ENCODE assay signal across 22 cellular contexts in the genomic region with DNA sequence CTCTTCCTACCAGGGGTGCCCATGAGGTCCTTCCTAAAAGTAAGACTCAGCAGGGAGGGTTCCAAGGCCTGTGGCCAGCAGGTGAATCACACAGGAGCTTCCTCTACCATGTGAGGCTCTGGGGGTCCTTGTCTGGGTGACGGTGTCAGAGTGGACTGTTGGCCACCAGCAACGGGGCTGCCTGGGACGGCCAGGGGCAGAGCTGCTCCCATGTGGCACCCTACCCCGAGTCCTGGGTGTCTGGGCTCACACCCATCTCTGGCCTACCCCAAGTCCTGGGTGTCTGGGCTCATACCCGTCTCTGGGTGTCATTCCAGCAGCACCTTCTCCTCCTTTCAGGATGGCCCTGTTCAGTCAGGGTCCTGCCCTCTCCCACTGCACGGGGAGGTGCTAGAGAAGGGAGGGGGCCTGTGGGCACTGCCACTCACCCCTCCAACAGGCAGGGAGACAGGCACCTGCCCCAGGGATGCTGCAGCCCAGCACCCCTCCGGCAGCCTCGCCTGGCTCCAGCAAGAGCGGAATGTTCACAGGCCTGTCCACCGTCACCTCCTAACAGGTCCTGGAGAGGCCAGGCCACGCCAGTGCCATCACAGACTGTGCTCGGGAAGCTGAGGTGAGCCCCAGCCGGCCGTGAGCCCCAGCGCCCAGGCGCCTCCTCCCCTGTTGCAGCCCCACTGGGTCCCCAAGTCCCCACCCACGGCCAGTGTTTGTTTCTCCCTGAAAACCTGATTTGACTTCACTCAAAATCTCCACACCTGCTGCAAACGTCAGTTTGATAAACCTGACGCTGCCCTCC.
"Had no signal": no experiment of that assay in that cellular context is flagged by ENCODE, and none has a peak within 500 bp of the region (broad histone marks: within the 10 kb centered on the region; RNA-seq: fewer than 3 reads in every experiment).

No MANE protein-coding gene starts in this region.

- H3K4me1 ChIP-seq: foreskin keratinocyte, left lung, spleen, tibial artery had no signal

- H3K4me3 ChIP-seq: left lung, spleen, tibial artery had no signal

- H3K27ac ChIP-seq: foreskin keratinocyte, left lung, spleen, tibial artery had no signal

- H3K9me3 ChIP-seq: left lung, spleen, tibial artery had no signal

- H3K27me3 ChIP-seq: foreskin keratinocyte had no signal

- H3K36me3 ChIP-seq: left lung, spleen, tibial artery had no signal

- DNase-seq: activated B cell treated with CpG ODN at 0.5 μM for 24 hours; activated CD4-positive, alpha-beta T cell treated with anti-CD3 and anti-CD28 coated beads for 36 hours; activated CD4-positive, alpha-beta T cell treated with anti-CD3 and anti-CD28 coated beads, Interleukin-2, amount 50 U/mL, for 48 hours; activated CD8-positive, alpha-beta memory T cell treated with anti-CD3 and anti-CD28 coated beads, Interleukin-2, amount 50 U/mL, for 48 hours; activated naive CD4-positive, alpha-beta T cell; activated naive CD8-positive, alpha-beta T cell treated with anti-CD3 and anti-CD28 coated beads, Interleukin-2, amount 10 ng/mL, durations not matched to agents 7 days and 5 days; activated T-cell treated with anti-CD3 and anti-CD28 coated beads, Interleukin-2, amount 50 U/mL, for 4 hours; amniotic stem cell; cerebellar nuclear complex; cortex of kidney; foreskin keratinocyte; immature natural killer cell; kidney glomerular epithelial cell; left lung; mammary epithelial cell; midbrain; nucleus accumbens; retina; spleen; stimulated activated CD4-positive, alpha-beta T cell treated with anti-CD3 and anti-CD28 coated beads, Interleukin-4, amount 100 ng/mL, for 24 hours; T-helper 9 cell had no signal
